Comparison of ENCODE assay signal across 8 cellular contexts in the genomic region with DNA sequence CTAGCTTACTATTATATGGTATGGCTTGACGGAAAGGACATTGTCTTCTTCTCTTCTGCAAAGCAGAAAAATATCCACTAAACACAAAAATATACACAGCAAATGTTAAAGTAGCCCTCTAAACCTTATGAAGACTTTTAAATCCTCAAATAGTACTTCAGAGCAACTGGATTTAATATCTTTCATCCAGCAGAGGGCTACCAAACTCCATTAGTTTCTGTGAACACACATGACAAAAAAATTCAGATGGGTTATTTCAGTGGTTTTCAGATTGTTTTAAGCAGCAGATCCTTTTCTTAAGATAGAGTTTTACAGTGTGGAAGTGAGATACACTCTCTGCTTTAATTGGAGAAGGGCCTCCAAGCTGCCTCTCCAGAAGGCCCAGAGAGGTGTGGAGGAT. TPM values are rescaled to one million over a fixed set of nuclear protein-coding genes. Genes with fewer than 3 reads are reported as not detected.
DNase-seq lines count a peak whose midpoint lies in the region; ATAC-seq and TF ChIP-seq lines count a peak whose summit lies in the region.

No MANE protein-coding gene starts in this region.

- POLR2A ChIA-PET in CD8-positive, alpha-beta T cell (lab: Charles Lee), result no interaction called here

- H3K27ac ChIP-seq in CD8-positive, alpha-beta T cell (ENCODE audit: low read depth, low read length), result no peak overlapping the region

- no peaks in the 10 kb centered on the region for H3K4me1 ChIP-seq in CD8-positive, alpha-beta T cell (ENCODE audit: insufficient read depth, low read length)

- no peaks in the 10 kb centered on the region for H3K36me3 Mint-ChIP-seq in chondrocyte (ENCODE audit: low read depth)
- H3K36me3 Mint-ChIP-seq in nephron (ENCODE audit: low read depth), result no peaks in the 10 kb centered on the region
- no peaks in the 10 kb centered on the region for H3K36me3 Mint-ChIP-seq in CD8-positive, alpha-beta T cell

- no peaks in the 10 kb centered on the region for H3K27me3 ChIP-seq in CD8-positive, alpha-beta T cell (ENCODE audit: insufficient read depth, low read length)

- TF ChIP-seq CTCF in chondrocyte (IDR thresholded peaks at IDR 0.05) (peak; percentile 86), nephron (IDR thresholded peaks at IDR 0.05; ENCODE audit: unreplicated experiment in 3 of 3) (peak; percentile 51 to 67 (median 59))
- TF ChIP-seq CTCF in CD8-positive, alpha-beta T cell (IDR thresholded peaks at IDR 0.05), result no peak

- H3K4me3 ChIP-seq in CD8-positive, alpha-beta T cell (ENCODE audit: low read depth, low read length), result no peak overlapping the region

- H3K4me1 Mint-ChIP-seq in chondrocyte (ENCODE audit: low read depth) (peaks cover 15% of the 10 kb centered on the region), nephron (peaks cover 23% of the 10 kb centered on the region)
- no peaks in the 10 kb centered on the region for H3K4me1 Mint-ChIP-seq in CD8-positive, alpha-beta T cell (ENCODE audit: low read depth)

- no peaks in the 10 kb centered on the region for H3K9me3 ChIP-seq in CD8-positive, alpha-beta T cell (ENCODE audit: low read length)

- peak; percentile 43 for DNase-seq in EL
- DNase-seq in NCI-H1694 (lab: John Stamatoyannopoulos, UW), result peak; percentile 35
- DNase-seq in chondrocyte (ENCODE audit: low spot score), result no peak
- DNase-seq in NCI-H146 treated with DMSO at 0.1 percent for 48 hours (lab: John Stamatoyannopoulos, UW; ENCODE audit: unreplicated experiment), result no peak
- DNase-seq in CD8-positive, alpha-beta T cell, result no peak

- H3K27me3 Mint-ChIP-seq in chondrocyte (ENCODE audit: low read depth), result no peaks in the 10 kb centered on the region
- H3K27me3 Mint-ChIP-seq in nephron (ENCODE audit: low read depth), result no peaks in the 10 kb centered on the region
- peaks cover 2% of the 10 kb centered on the region for H3K27me3 Mint-ChIP-seq in CD8-positive, alpha-beta T cell (ENCODE audit: low read depth)

- H3K4me3 Mint-ChIP-seq in chondrocyte (ENCODE audit: unreplicated experiment), result no peak overlapping the region
- H3K4me3 Mint-ChIP-seq in nephron, result no peak overlapping the region
- H3K4me3 Mint-ChIP-seq in CD8-positive, alpha-beta T cell, result no peak overlapping the region

- H3K36me3 ChIP-seq in CD8-positive, alpha-beta T cell (ENCODE audit: insufficient read depth, low read length), result no peaks in the 10 kb centered on the region

- H3K9me3 Mint-ChIP-seq in chondrocyte (ENCODE audit: low read depth), result no peaks in the 10 kb centered on the region
- no peaks in the 10 kb centered on the region for H3K9me3 Mint-ChIP-seq in nephron
- no peaks in the 10 kb centered on the region for H3K9me3 Mint-ChIP-seq in CD8-positive, alpha-beta T cell

- H3K27ac Mint-ChIP-seq in chondrocyte (ENCODE audit: unreplicated experiment), result no peak overlapping the region
- H3K27ac Mint-ChIP-seq in nephron, result peak overlapping the region; percentile 6 to 53 (median 15)
- no peak overlapping the region for H3K27ac Mint-ChIP-seq in CD8-positive, alpha-beta T cell

- CTCF ChIA-PET in CD8-positive, alpha-beta T cell (lab: Charles Lee), result no interaction called here

- no peak for ATAC-seq in GM21529 (IDR thresholded peaks at IDR 0.05; ENCODE audit: unreplicated experiment)
- no peak for ATAC-seq in CD8-positive, alpha-beta T cell
- no peak for ATAC-seq in GM21576 (IDR thresholded peaks at IDR 0.05; ENCODE audit: unreplicated experiment)

- intact Hi-C loops in CD8-positive, alpha-beta T cell (cut with DNase I, micrococcal nuclease), result no loop called here

RNA-seq across cellular contexts. Expression of a gene that starts 56.6 kb away (rescaled TPM):
- total RNA-seq in chondrocyte, result 51.0 to 78.3 TPM (median 71.2 TPM) in 3 replicates
- total RNA-seq in CD8-positive, alpha-beta T cell, result not detected

Comparison
In these comparisons a context has a peak if more than half of its experiments do, and no peak if none do; other contexts are left out.
1. DNase-seq: peak in EL (single experiment) and NCI-H1694 (single experiment); none in chondrocyte (single experiment), NCI-H146 treated with DMSO at 0.1 percent for 48 hours (single experiment) and CD8-positive, alpha-beta T cell (0 of 7).
2. H3K27ac Mint-ChIP-seq: peak in nephron (3 of 3); none in chondrocyte (single experiment) and CD8-positive, alpha-beta T cell (single experiment).
3. RNA of a gene that starts 56.6 kb away (total RNA-seq): 51.0 to 78.3 TPM in chondrocyte; not detected in CD8-positive, alpha-beta T cell; every median in the first group is over 10 times any median in the second.